ENCODE assay signal across 14 cellular contexts in genomic region chr19:38298841-38299680, GRCh38. TPM values are rescaled to one million over a fixed set of nuclear protein-coding genes. Genes with fewer than 3 reads are reported as not detected.
DNase-seq lines count a peak whose midpoint lies in the region; ATAC-seq and TF ChIP-seq lines count a peak whose summit lies in the region.
"Had no signal": no experiment of that assay in that cellular context is flagged by ENCODE, and none has a peak within 500 bp of the region (broad histone marks: within the 10 kb centered on the region; RNA-seq: fewer than 3 reads in every experiment).

No MANE protein-coding gene starts in this region.

- no peaks in the 10 kb centered on the region for H3K9me3 Mint-ChIP-seq in nephron progenitor cell
- H3K9me3 Mint-ChIP-seq: activated T-helper 2 cell treated with anti-CD3 and anti-CD28 coated beads, Interferon-gamma antibody, Interleukin-2, Interleukin-4, amounts not matched to agents 10 μg/mL and 5 μg/mL and 100 μg/mL, durations not matched to agents 14 hours and 24 hours and 36 hours had no signal

- H3K4me1 Mint-ChIP-seq in nephron progenitor cell, result peaks cover 29% of the 10 kb centered on the region

- no peaks in the 10 kb centered on the region for H3K27me3 ChIP-seq in BLaER1 treated with 17β-estradiol and CSF1 and Interleukin-3, amounts not matched to agents 10 nM and 100 nM
- H3K27me3 ChIP-seq in uterus, result no peaks in the 10 kb centered on the region
- H3K27me3 ChIP-seq: pancreas had no signal

- H3K4me3 ChIP-seq in BLaER1 treated with 17β-estradiol and CSF1 and Interleukin-3, amounts not matched to agents 10 nM and 100 nM, result no peak overlapping the region
- H3K4me3 ChIP-seq in uterus, result no peak overlapping the region
- H3K4me3 ChIP-seq: pancreas had no signal

- H3K36me3 ChIP-seq in BLaER1 treated with 17β-estradiol and CSF1 and Interleukin-3, amounts not matched to agents 10 nM and 100 nM, result peaks cover 5 to 24% (median 12%) of the 10 kb centered on the region in 11 experiments; a peak in 18 of 22 replicates
- no peaks in the 10 kb centered on the region for H3K36me3 ChIP-seq in uterus
- H3K36me3 ChIP-seq: pancreas had no signal

- peaks cover 0 to 1% (median 0%) of the 10 kb centered on the region in 11 experiments; a peak in 1 of 22 replicates for H4K20me1 ChIP-seq in BLaER1 treated with 17β-estradiol and CSF1 and Interleukin-3, amounts not matched to agents 10 nM and 100 nM

- no peak for ATAC-seq in sciatic nerve
- ATAC-seq in HG02798 (IDR thresholded peaks at IDR 0.05; ENCODE audit: poor library complexity, unreplicated experiment), result no peak
- ATAC-seq: pancreas had no signal

- H3K4me2 ChIP-seq in BLaER1 treated with 17β-estradiol and CSF1 and Interleukin-3, amounts not matched to agents 10 nM and 100 nM, result peak overlapping the region in 6 of 11 experiments; percentile 13 to 40 (median 28); a peak in 7 of 22 replicates

- TF ChIP-seq CTCF in nephron progenitor cell (IDR thresholded peaks at IDR 0.05) (no peak), uterus (IDR thresholded peaks at IDR 0.05) (no peak)

- no peaks in the 10 kb centered on the region for H3K36me3 Mint-ChIP-seq in nephron progenitor cell (ENCODE audit: low read depth)

- peaks cover 0 to 16% (median 9%) of the 10 kb centered on the region in 10 experiments; a peak in 16 of 20 replicates for H3K4me1 ChIP-seq in BLaER1 treated with 17β-estradiol and CSF1 and Interleukin-3, amounts not matched to agents 10 nM and 100 nM
- no peaks in the 10 kb centered on the region for H3K4me1 ChIP-seq in uterus
- H3K4me1 ChIP-seq: pancreas had no signal

- H3K9me3 ChIP-seq in BLaER1 treated with 17β-estradiol and CSF1 and Interleukin-3, amounts not matched to agents 10 nM and 100 nM (replicated peaks in 1 of 11), result peaks cover 0 to 4% (median 0%) of the 10 kb centered on the region in 11 experiments; a peak in 1 of 22 replicates
- no peaks in the 10 kb centered on the region for H3K9me3 ChIP-seq in uterus
- H3K9me3 ChIP-seq: pancreas had no signal

- H3K4me3 Mint-ChIP-seq in nephron progenitor cell, result no peak overlapping the region

- H3K27me3 Mint-ChIP-seq in nephron progenitor cell (ENCODE audit: low read depth, poor library complexity), result peaks cover 31% of the 10 kb centered on the region

- peak overlapping the region; percentile 62 for H3K27ac Mint-ChIP-seq in nephron progenitor cell
- H3K27ac Mint-ChIP-seq: activated T-helper 2 cell treated with anti-CD3 and anti-CD28 coated beads, Interferon-gamma antibody, Interleukin-2, Interleukin-4, amounts not matched to agents 10 μg/mL and 5 μg/mL and 100 μg/mL, durations not matched to agents 14 hours and 24 hours and 36 hours had no signal

- TF ChIP-seq POLR2A in uterus (IDR thresholded peaks at IDR 0.05), result no peak

- DNase-seq in NCI-H226 (peak; percentile 38), epithelial cell of prostate (ENCODE audit: low read depth, low spot score) (no peak), nephron progenitor cell (no peak), sciatic nerve (ENCODE audit: low spot score) (no peak), uterus (no peak), Kasumi-1 (lab: John Stamatoyannopoulos, UW) (no peak)
- DNase-seq: DND-41, MM.1S, pancreas, T-helper 1 cell had no signal

- H3K9ac ChIP-seq in BLaER1 treated with 17β-estradiol and CSF1 and Interleukin-3, amounts not matched to agents 10 nM and 100 nM, result no peak overlapping the region

- intact Hi-C loops in sciatic nerve (cut with DNase I) (no loop called here), uterus (cut with DNase I; ENCODE audit: low total_unique reads) (no loop called here)

- H3K27ac ChIP-seq in BLaER1 treated with 17β-estradiol and CSF1 and Interleukin-3, amounts not matched to agents 10 nM and 100 nM, result no peak overlapping the region
- H3K27ac ChIP-seq in epithelial cell of prostate (peak overlapping the region; percentile 99), uterus (no peak overlapping the region)
- H3K27ac ChIP-seq: HL-60, pancreas had no signal

RNA-seq across cellular contexts. Expression of gene C19orf33, which starts 5.0 kb away (rescaled TPM):
- total RNA-seq in sciatic nerve (25.8 TPM), uterus (10 to 100 TPM in 1 of 4 donors, 1 to 10 TPM in 2, not detected in 1; 2.9 to 15.3 (median 4.1) TPM)

RNA-seq across cellular contexts. Expression of gene YIF1B, which starts 16.7 kb away (rescaled TPM):
- 25.1 TPM for total RNA-seq in sciatic nerve
- total RNA-seq in uterus, result 10 to 100 TPM in 3 of 4 donors, 1 to 10 TPM in 1; 6.4 to 31.7 (median 21.5) TPM

RNA-seq across cellular contexts. Expression of gene KCNK6, which starts 20.6 kb away (rescaled TPM):
- 4.1 TPM for total RNA-seq in sciatic nerve
- total RNA-seq in uterus, result 10 to 100 TPM in 1 of 4 donors, 1 to 10 TPM in 2, under 1 TPM in 1; 0.59 to 60.6 (median 4.3) TPM

RNA-seq across cellular contexts. Expression of gene SPINT2, which starts 34.7 kb away (rescaled TPM):
- total RNA-seq in sciatic nerve (27.7 TPM), uterus (10 to 100 TPM; 11.8 to 72.8 (median 29.4) TPM)

RNA-seq across cellular contexts. Expression of gene CATSPERG, which starts 36.6 kb away (rescaled TPM):
- total RNA-seq in sciatic nerve (8.6 TPM), uterus (10 to 100 TPM in 3 of 4 donors, not detected in 1; 10.6 to 95.3 (median 19.3) TPM)
